Comparison of ENCODE assay signal across 7 cellular contexts in genomic region chr9:21813575-21814473, GRCh38. TPM values are rescaled to one million over a fixed set of nuclear protein-coding genes. Genes with fewer than 3 reads are reported as not detected.
DNase-seq lines count a peak whose midpoint lies in the region; ATAC-seq and TF ChIP-seq lines count a peak whose summit lies in the region.

No MANE protein-coding gene starts in this region.

- ATAC-seq in left lobe of liver = peak; percentile 86
- no peak for ATAC-seq in stimulated activated naive CD8-positive, alpha-beta T cell treated with anti-CD3 and anti-CD28 coated beads, Interleukin-15, Interleukin-2, amounts not matched to agents 100 U/mL and 50 U/mL, for 24 hours

- POLR2A ChIA-PET in HEK293T (lab: Yijun Ruan, JAX) = interaction anchor here (1.0 kb wide), 1 partner anchor 425 kb away, joined by 4 read pairs; no protein-coding TSS in a partner anchor

- H3K4me1 Mint-ChIP-seq in T-helper 2 cell treated with Interferon-gamma antibody and Interleukin-4, amounts not matched to agents 5 μg/mL and 100 μg/mL, for 36 hours (ENCODE audit: low read depth) = peaks cover 21% of the 10 kb centered on the region

- peak; percentile 67 for DNase-seq in GM12864 (ENCODE audit: low read depth)
- peak; percentile 60 for DNase-seq in HEK293T (ENCODE audit: extremely low spot score)
- peak; percentile 67 for DNase-seq in NCI-H1694 (lab: John Stamatoyannopoulos, UW)
- peak; percentile 38 for DNase-seq in T-helper 2 cell treated with Interferon-gamma antibody and Interleukin-4, amounts not matched to agents 5 μg/mL and 100 μg/mL, for 36 hours (ENCODE audit: low spot score)
- peak; percentile 93 for DNase-seq in choroid plexus epithelial cell (ENCODE audit: low read depth)
- peak; percentile 59 for DNase-seq in left lobe of liver (ENCODE audit: low spot score)
- peak; percentile 48 for DNase-seq in stimulated activated naive CD8-positive, alpha-beta T cell treated with anti-CD3 and anti-CD28 coated beads, Interleukin-15, Interleukin-2, amounts not matched to agents 100 U/mL and 50 U/mL, for 24 hours

- peaks cover 47% of the 10 kb centered on the region for H3K36me3 Mint-ChIP-seq in T-helper 2 cell treated with Interferon-gamma antibody and Interleukin-4, amounts not matched to agents 5 μg/mL and 100 μg/mL, for 36 hours (ENCODE audit: low read depth)

- H3K9me3 Mint-ChIP-seq in T-helper 2 cell treated with Interferon-gamma antibody and Interleukin-4, amounts not matched to agents 5 μg/mL and 100 μg/mL, for 36 hours = no peaks in the 10 kb centered on the region

- TF ChIP-seq CTCF in GM12864 (IDR thresholded peaks at IDR 0.05; ENCODE audit: low read depth, low read length, missing control alignments) = peak; percentile 56
- peak; percentile 84 for TF ChIP-seq CTCF in choroid plexus epithelial cell (conservative IDR thresholded peaks at IDR 0.05; ENCODE audit: low read depth, low read length)

- H3K27me3 Mint-ChIP-seq in T-helper 2 cell treated with Interferon-gamma antibody and Interleukin-4, amounts not matched to agents 5 μg/mL and 100 μg/mL, for 36 hours (ENCODE audit: low read depth) = no peaks in the 10 kb centered on the region

- no peak overlapping the region for H3K4me3 Mint-ChIP-seq in T-helper 2 cell treated with Interferon-gamma antibody and Interleukin-4, amounts not matched to agents 5 μg/mL and 100 μg/mL, for 36 hours

- no peak overlapping the region for H3K4me3 ChIP-seq in GM12864 (ENCODE audit: low read depth, low read length)
- no peak overlapping the region for H3K4me3 ChIP-seq in choroid plexus epithelial cell (ENCODE audit: low read depth, low read length)

- CTCF ChIA-PET in HEK293T (lab: Yijun Ruan, JAX) = interaction anchor here (0.6 to 3.5 kb wide), 9 partner anchors 193 to 737 kb away, joined by 3 to 15 read pairs (median 4); partner anchors contain the start of gene CDKN2B

- no peak overlapping the region for H3K27ac Mint-ChIP-seq in T-helper 2 cell treated with Interferon-gamma antibody and Interleukin-4, amounts not matched to agents 5 μg/mL and 100 μg/mL, for 36 hours

TF ChIP-seq in HEK293T, 16 proteins besides CTCF, POLR2A, EP300 and RAD21:
- TF ChIP-seq NFRKB (IDR thresholded peaks at IDR 0.05) (no peak), SP1 (IDR thresholded peaks at IDR 0.05) (no peak), LEF1 (IDR thresholded peaks at IDR 0.05; ENCODE audit: borderline replicate concordance) (peak; percentile 81; the same call in 1 of the 2 replicates)
- TF ChIP-seq, protein P1, sequence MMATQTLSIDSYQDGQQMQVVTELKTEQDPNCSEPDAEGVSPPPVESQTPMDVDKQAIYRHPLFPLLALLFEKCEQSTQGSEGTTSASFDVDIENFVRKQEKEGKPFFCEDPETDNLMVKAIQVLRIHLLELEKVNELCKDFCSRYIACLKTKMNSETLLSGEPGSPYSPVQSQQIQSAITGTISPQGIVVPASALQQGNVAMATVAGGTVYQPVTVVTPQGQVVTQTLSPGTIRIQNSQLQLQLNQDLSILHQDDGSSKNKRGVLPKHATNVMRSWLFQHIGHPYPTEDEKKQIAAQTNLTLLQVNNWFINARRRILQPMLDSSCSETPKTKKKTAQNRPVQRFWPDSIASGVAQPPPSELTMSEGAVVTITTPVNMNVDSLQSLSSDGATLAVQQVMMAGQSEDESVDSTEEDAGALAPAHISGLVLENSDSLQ (IDR thresholded peaks at IDR 0.05) = peak; percentile 61

RNA-seq across cellular contexts. Expression of gene MTAP, which starts 11.4 kb away (rescaled TPM):
- 15.1 TPM for total RNA-seq in left lobe of liver

Comparison
In these comparisons a context has a peak if more than half of its experiments do, and no peak if none do; other contexts are left out.
1. DNase-seq: peak in every context shown above with its lines; median percentile 93 in choroid plexus epithelial cell; 67 in GM12864; 67 in NCI-H1694; 60 in HEK293T; 59 in left lobe of liver; 48 in stimulated activated naive CD8-positive, alpha-beta T cell treated with anti-CD3 and anti-CD28 coated beads, Interleukin-15, Interleukin-2, amounts not matched to agents 100 U/mL and 50 U/mL, for 24 hours; 38 in T-helper 2 cell treated with Interferon-gamma antibody and Interleukin-4, amounts not matched to agents 5 μg/mL and 100 μg/mL, for 36 hours.